In the genomic region with DNA sequence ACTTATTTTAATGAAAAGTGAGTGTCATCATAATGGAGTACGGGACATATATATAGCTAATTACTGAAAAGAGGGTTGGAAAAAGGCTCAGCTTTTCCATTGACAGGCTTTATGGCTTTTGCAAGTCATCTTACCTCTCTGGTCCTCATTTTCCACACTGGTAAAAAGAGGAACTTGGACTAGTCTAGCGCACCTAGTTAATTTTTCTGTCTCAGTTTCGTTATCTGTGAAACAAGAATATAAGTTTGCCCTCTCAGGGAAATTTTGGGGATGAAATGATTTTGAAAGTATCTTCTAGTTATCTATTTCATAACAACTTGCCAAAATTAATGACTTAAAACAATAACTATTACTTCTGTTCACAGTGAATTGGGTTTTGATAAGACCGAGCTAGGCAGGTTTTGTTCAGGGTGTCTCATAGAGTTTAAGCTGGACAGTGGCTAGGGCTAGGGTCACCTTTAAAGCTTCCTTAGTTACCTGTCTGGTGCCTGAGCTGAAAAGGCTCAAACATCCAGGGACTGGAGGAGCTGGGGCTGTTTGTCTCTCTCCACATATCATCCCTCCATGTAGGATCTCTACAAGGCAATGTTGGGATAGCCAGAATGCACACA, we compare ENCODE assay signal across 19 cellular contexts.
DNase-seq lines count a peak whose midpoint lies in the region; ATAC-seq and TF ChIP-seq lines count a peak whose summit lies in the region.
"Had no signal": no experiment of that assay in that cellular context is flagged by ENCODE, and none has a peak within 500 bp of the region (broad histone marks: within the 10 kb centered on the region; RNA-seq: fewer than 3 reads in every experiment).

No MANE protein-coding gene starts in this region.

- no peaks in the 10 kb centered on the region for H3K4me1 Mint-ChIP-seq in activated naive CD8-positive, alpha-beta T cell treated with anti-CD3 and anti-CD28 coated beads, Interleukin-2, amount 50 U/mL, for 24 hours
- H3K4me1 Mint-ChIP-seq: activated CD4-positive, alpha-beta memory T cell treated with anti-CD3 and anti-CD28 coated beads, Interleukin-2, amount 10 ng/mL, durations not matched to agents 7 days and 5 days; H9; mesothelial cell of epicardium had no signal

- H3K27me3 Mint-ChIP-seq in activated naive CD8-positive, alpha-beta T cell treated with anti-CD3 and anti-CD28 coated beads, Interleukin-2, amount 50 U/mL, for 24 hours, result no peaks in the 10 kb centered on the region
- H3K27me3 Mint-ChIP-seq: activated CD4-positive, alpha-beta memory T cell treated with anti-CD3 and anti-CD28 coated beads, Interleukin-2, amount 10 ng/mL, durations not matched to agents 7 days and 5 days; effector memory CD8-positive, alpha-beta T cell had no signal

- no peak overlapping the region for H3K4me3 Mint-ChIP-seq in activated naive CD8-positive, alpha-beta T cell treated with anti-CD3 and anti-CD28 coated beads, Interleukin-2, amount 50 U/mL, for 24 hours
- H3K4me3 Mint-ChIP-seq: activated CD4-positive, alpha-beta memory T cell treated with anti-CD3 and anti-CD28 coated beads, Interleukin-2, amount 10 ng/mL, durations not matched to agents 7 days and 5 days; effector memory CD8-positive, alpha-beta T cell; H9; mesothelial cell of epicardium; type B pancreatic cell had no signal

- H3K36me3 Mint-ChIP-seq in activated naive CD8-positive, alpha-beta T cell treated with anti-CD3 and anti-CD28 coated beads, Interleukin-2, amount 50 U/mL, for 24 hours (ENCODE audit: low read depth), result no peaks in the 10 kb centered on the region
- H3K36me3 Mint-ChIP-seq: mesothelial cell of epicardium, type B pancreatic cell had no signal

- ATAC-seq in GM19351 (IDR thresholded peaks at IDR 0.05; ENCODE audit: unreplicated experiment), result peak; percentile 90
- peak; percentile 89 for ATAC-seq in HG02571 (IDR thresholded peaks at IDR 0.05; ENCODE audit: unreplicated experiment)
- peak; percentile 84 for ATAC-seq in HG03135 (IDR thresholded peaks at IDR 0.05; ENCODE audit: unreplicated experiment)
- ATAC-seq in activated naive CD8-positive, alpha-beta T cell treated with anti-CD3 and anti-CD28 coated beads, Interleukin-2, amount 50 U/mL, for 24 hours, result no peak
- ATAC-seq: effector memory CD8-positive, alpha-beta T cell had no signal

- no peak overlapping the region for H3K27ac Mint-ChIP-seq in activated naive CD8-positive, alpha-beta T cell treated with anti-CD3 and anti-CD28 coated beads, Interleukin-2, amount 50 U/mL, for 24 hours
- H3K27ac Mint-ChIP-seq: activated CD4-positive, alpha-beta memory T cell treated with anti-CD3 and anti-CD28 coated beads, Interleukin-2, amount 10 ng/mL, durations not matched to agents 7 days and 5 days; effector memory CD8-positive, alpha-beta T cell; H9; mesothelial cell of epicardium; type B pancreatic cell had no signal

- no peak overlapping the region for H3K4me3 ChIP-seq in GM12864 (ENCODE audit: low read depth, low read length)
- H3K4me3 ChIP-seq: ovary had no signal

- H3K9me3 Mint-ChIP-seq in activated naive CD8-positive, alpha-beta T cell treated with anti-CD3 and anti-CD28 coated beads, Interleukin-2, amount 50 U/mL, for 24 hours, result no peaks in the 10 kb centered on the region
- H3K9me3 Mint-ChIP-seq: activated CD4-positive, alpha-beta memory T cell treated with anti-CD3 and anti-CD28 coated beads, Interleukin-2, amount 10 ng/mL, durations not matched to agents 7 days and 5 days; H9; mesothelial cell of epicardium; type B pancreatic cell had no signal

- peak; percentile 15 for DNase-seq in GM12864 (ENCODE audit: low read depth)
- DNase-seq in GM19238 (ENCODE audit: insufficient read length, low spot score), result no peak
- no peak for DNase-seq in activated naive CD8-positive, alpha-beta T cell treated with anti-CD3 and anti-CD28 coated beads, Interleukin-2, amount 50 U/mL, for 24 hours
- no peak for DNase-seq in dermis blood vessel endothelial cell
- no peak for DNase-seq in NCI-H2081 (lab: John Stamatoyannopoulos, UW)
- DNase-seq: activated CD4-positive, alpha-beta memory T cell treated with anti-CD3 and anti-CD28 coated beads, Interleukin-2, amount 10 ng/mL, durations not matched to agents 7 days and 5 days; activated effector memory CD4-positive, alpha-beta T cell treated with Interleukin-2 at 50 U/mL for 16 hours; COR-L47; effector memory CD8-positive, alpha-beta T cell; H9; NCI-H1092 treated with DMSO at 0.1 percent for 48 hours; NCI-H526; ovary; T-helper 9 cell had no signal

- TF ChIP-seq CTCF in GM12864 (IDR thresholded peaks at IDR 0.05; ENCODE audit: low read depth, low read length, missing control alignments), result no peak
